In the genomic region with DNA sequence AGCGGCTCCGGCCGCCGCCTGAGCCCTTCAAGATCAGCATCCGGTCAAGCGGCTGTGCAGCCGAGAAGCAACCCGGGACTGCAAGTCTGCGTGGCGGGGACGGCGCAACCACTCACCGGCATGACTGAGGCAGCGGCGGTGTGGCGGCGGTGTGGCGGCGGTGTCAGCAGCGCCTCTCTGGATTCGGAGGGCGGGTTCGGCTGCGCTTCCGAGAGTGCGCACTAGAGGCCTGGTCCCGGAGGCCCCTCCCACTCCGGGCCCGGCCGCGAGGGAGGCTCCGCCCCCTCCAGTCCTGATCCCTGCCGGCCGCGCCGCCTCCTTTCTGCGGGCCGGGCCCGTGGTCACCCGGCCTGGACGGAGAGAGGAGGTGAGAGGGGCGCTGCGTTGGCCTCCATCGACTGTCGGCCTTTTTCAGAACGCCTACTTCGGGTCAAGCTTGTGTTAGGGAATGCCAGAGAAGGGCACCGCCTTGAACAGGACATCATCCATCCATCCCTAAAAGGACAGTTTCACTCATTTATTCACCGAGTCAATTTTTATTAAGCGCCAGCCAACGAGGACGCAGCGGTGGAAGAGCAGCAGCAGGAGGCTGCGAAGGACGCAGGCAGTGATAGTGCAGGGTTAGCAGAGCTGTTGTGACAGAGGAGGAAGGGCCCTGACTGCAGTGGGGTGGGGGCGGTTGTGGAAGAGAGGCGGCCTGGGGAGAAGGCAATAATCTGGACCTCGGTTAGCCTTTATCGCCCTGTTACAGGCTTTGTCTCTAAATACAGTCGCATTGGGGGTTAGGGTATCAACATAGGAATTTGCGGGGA, we compare ENCODE assay signal across 7 cellular contexts.
DNase-seq lines count a peak whose midpoint lies in the region; ATAC-seq and TF ChIP-seq lines count a peak whose summit lies in the region.

A gene with protein sequence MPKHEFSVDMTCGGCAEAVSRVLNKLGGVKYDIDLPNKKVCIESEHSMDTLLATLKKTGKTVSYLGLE (minus strand): TSS at position 202 of the 812 bp plus-strand sequence. CDS start 80 bp downstream, at position 122.

- in situ Hi-C loops in astrocyte of the cerebellum (cut with HindIII; ENCODE audit: low sequenced_read_pairs): no loop called here

- H3K4me3 ChIP-seq in astrocyte of the cerebellum (ENCODE audit: low read depth, low read length): peak within 1 kb of the TSS; percentile 88
- H3K4me3 ChIP-seq in retinal pigment epithelial cell (ENCODE audit: low read length): peak within 1 kb of the TSS; percentile 91

- ATAC-seq in GM18499 (IDR thresholded peaks at IDR 0.05; ENCODE audit: insufficient read depth, unreplicated experiment) (peak; percentile 76), HG02763 (IDR thresholded peaks at IDR 0.05; ENCODE audit: unreplicated experiment) (peak; percentile 98)

- DNase-seq in NCI-H1417 treated with DMSO at 0.1 percent for 48 hours (lab: John Stamatoyannopoulos, UW) (peak; percentile 38), T-helper 9 cell (peak; percentile 87), astrocyte of the cerebellum (ENCODE audit: low read depth) (peak; percentile 56), hepatic stellate cell (ENCODE audit: low spot score) (peak; percentile 97), retinal pigment epithelial cell (ENCODE audit: low read depth) (peak; percentile 58)

- TF ChIP-seq CTCF in astrocyte of the cerebellum (IDR thresholded peaks at IDR 0.05; ENCODE audit: low read depth, low read length, missing control alignments): no peak
- no peak for TF ChIP-seq CTCF in retinal pigment epithelial cell (conservative IDR thresholded peaks at IDR 0.05; ENCODE audit: low read depth, low read length)

Comparison
In these comparisons a context has a peak if more than half of its experiments do, and no peak if none do; other contexts are left out.
1. Peak in every context shown above with its lines: DNase-seq, ATAC-seq and H3K4me3 ChIP-seq.
2. DNase-seq: peak in every context shown above with its lines; median percentile 97 in hepatic stellate cell; 87 in T-helper 9 cell; 58 in retinal pigment epithelial cell; 56 in astrocyte of the cerebellum; 38 in NCI-H1417 treated with DMSO at 0.1 percent for 48 hours.